12 cellular contexts compared by ENCODE assay signal in genomic region chr1:245516178-245516829, GRCh38.
DNase-seq lines count a peak whose midpoint lies in the region; ATAC-seq and TF ChIP-seq lines count a peak whose summit lies in the region.
"Had no signal": no experiment of that assay in that cellular context is flagged by ENCODE, and none has a peak within 500 bp of the region (broad histone marks: within the 10 kb centered on the region; RNA-seq: fewer than 3 reads in every experiment).

No MANE protein-coding gene starts in this region.

- H3K27me3 Mint-ChIP-seq in stimulated activated naive CD8-positive, alpha-beta T cell treated with anti-CD3 and anti-CD28 coated beads, Interleukin-15, amount 100 ng/mL, for 72 hours: peaks cover 7% of the 10 kb centered on the region

- H3K27me3 ChIP-seq in BE2C (no peaks in the 10 kb centered on the region), HL-60 (ENCODE audit: insufficient read depth, poor library complexity, severe bottlenecking) (peaks cover 17% of the 10 kb centered on the region)

- TF ChIP-seq CTCF in BE2C (IDR thresholded peaks at IDR 0.05; ENCODE audit: low read depth, low read length) (peak; percentile 89), HL-60 (IDR thresholded peaks at IDR 0.05; ENCODE audit: insufficient read depth, low read length) (peak; percentile 63)

- peaks cover 20% of the 10 kb centered on the region for H3K4me1 ChIP-seq in BE2C

- no peak overlapping the region for H3K27ac Mint-ChIP-seq in stimulated activated naive CD8-positive, alpha-beta T cell treated with anti-CD3 and anti-CD28 coated beads, Interleukin-15, amount 100 ng/mL, for 72 hours
- H3K27ac Mint-ChIP-seq: T-helper 1 cell treated with Interleukin-12 subunit alpha and Interleukin-12 subunit beta and Interleukin-4 antibody, amounts not matched to agents 30 μg/mL and 1 μg/mL, for 36 hours had no signal

- H3K4me3 ChIP-seq in BE2C (ENCODE audit: low read depth, low read length): no peak overlapping the region
- H3K4me3 ChIP-seq in HL-60 (replicated peaks; ENCODE audit: insufficient read depth, low read length): no peak overlapping the region
- H3K4me3 ChIP-seq: MG63 had no signal

- ATAC-seq in stimulated activated naive CD8-positive, alpha-beta T cell treated with anti-CD3 and anti-CD28 coated beads, Interleukin-15, amount 100 ng/mL, for 72 hours: no peak

- H3K9me3 Mint-ChIP-seq in stimulated activated naive CD8-positive, alpha-beta T cell treated with anti-CD3 and anti-CD28 coated beads, Interleukin-15, amount 100 ng/mL, for 72 hours: no peaks in the 10 kb centered on the region
- H3K9me3 Mint-ChIP-seq: T-helper 1 cell treated with Interleukin-12 subunit alpha and Interleukin-12 subunit beta and Interleukin-4 antibody, amounts not matched to agents 30 μg/mL and 1 μg/mL, for 36 hours had no signal

- no peaks in the 10 kb centered on the region for H3K4me1 Mint-ChIP-seq in stimulated activated naive CD8-positive, alpha-beta T cell treated with anti-CD3 and anti-CD28 coated beads, Interleukin-15, amount 100 ng/mL, for 72 hours

- DNase-seq in BE2C (peak; percentile 81), HL-60 (ENCODE audit: low read depth in 1 of 2, low spot score in 1 of 2) (peak; percentile 23 to 74), NOMO-1 treated with dmso at 0.1 percent for 144 hours (lab: John Stamatoyannopoulos, UW; ENCODE audit: unreplicated experiment) (peak; percentile 94), dermis blood vessel endothelial cell (peak; percentile 2), NCI-H2081 (lab: John Stamatoyannopoulos, UW) (no peak), mesenteric fat pad (ENCODE audit: low spot score) (no peak), ACHN (no peak)
- DNase-seq in stimulated activated naive CD8-positive, alpha-beta T cell treated with anti-CD3 and anti-CD28 coated beads, Interleukin-15, amount 100 ng/mL, for 72 hours: no peak
- DNase-seq: effector CD8-positive, alpha-beta T cell; MG63; stimulated activated CD4-positive, alpha-beta T cell treated with anti-CD3 and anti-CD28 coated beads, Interleukin-4, amount 100 ng/mL, for 1 hour had no signal

- H3K9me3 ChIP-seq in BE2C: no peaks in the 10 kb centered on the region
- H3K9me3 ChIP-seq: MG63 had no signal

- in situ Hi-C loops in ACHN (cut with HindIII; ENCODE audit: low pct_ligation_motif_present, low pct_unique_long_range_greater_than_20kb, low sequenced_read_pairs): loop anchor here (25.0 kb wide), 1 partner anchor 354 kb away; the partner anchor contains the start of gene KIF26B

- no peaks in the 10 kb centered on the region; the same call in 1 of the 2 replicates for H3K36me3 ChIP-seq in BE2C
- H3K36me3 ChIP-seq: MG63 had no signal

- no peak overlapping the region for H3K4me3 Mint-ChIP-seq in stimulated activated naive CD8-positive, alpha-beta T cell treated with anti-CD3 and anti-CD28 coated beads, Interleukin-15, amount 100 ng/mL, for 72 hours
- H3K4me3 Mint-ChIP-seq: T-helper 1 cell treated with Interleukin-12 subunit alpha and Interleukin-12 subunit beta and Interleukin-4 antibody, amounts not matched to agents 30 μg/mL and 1 μg/mL, for 36 hours had no signal

- H3K27ac ChIP-seq in HL-60 (replicated peaks): no peak overlapping the region

Comparison
In these comparisons a context has a peak if more than half of its experiments do, and no peak if none do; other contexts are left out.
1. DNase-seq: peak in BE2C (single experiment), HL-60 (2 of 2), NOMO-1 treated with dmso at 0.1 percent for 144 hours (single experiment) and dermis blood vessel endothelial cell (single experiment); none in NCI-H2081 (0 of 2), mesenteric fat pad (single experiment), ACHN (single experiment) and stimulated activated naive CD8-positive, alpha-beta T cell treated with anti-CD3 and anti-CD28 coated beads, Interleukin-15, amount 100 ng/mL, for 72 hours (0 of 2).